Comparison of ENCODE assay signal across 8 cellular contexts in the genomic region with DNA sequence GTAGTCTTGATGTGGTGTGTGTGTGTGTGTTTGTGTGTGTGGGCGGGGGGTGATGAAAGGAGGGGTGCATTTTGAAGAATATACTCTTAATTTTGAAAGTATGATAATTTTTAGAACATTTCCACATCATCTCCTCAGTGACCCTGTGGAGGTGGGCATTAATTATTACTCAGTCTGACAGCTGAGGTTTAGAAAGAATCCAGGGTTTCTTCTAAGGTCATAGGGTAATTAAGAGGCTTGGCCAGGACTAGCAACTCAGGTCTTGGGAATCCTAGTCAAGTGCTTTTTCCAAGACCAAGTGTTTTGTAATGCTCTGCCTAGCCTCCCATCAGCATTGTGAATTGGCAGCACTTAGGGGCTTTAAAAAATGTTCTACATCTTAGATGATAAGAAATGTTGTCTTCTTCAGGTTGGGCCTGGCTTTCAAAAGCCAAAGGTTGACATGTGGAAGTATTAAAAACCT.
DNase-seq lines count a peak whose midpoint lies in the region; ATAC-seq and TF ChIP-seq lines count a peak whose summit lies in the region.

No MANE protein-coding gene starts in this region.

- POLR2A ChIA-PET in OCI-LY7 (lab: Charles Lee) = interaction anchor here (1.2 to 1.5 kb wide), 2 partner anchors 14 to 454 kb away, joined by 4 read pairs; no protein-coding TSS in a partner anchor

- no peak for DNase-seq in CD4-positive, CD25-positive, alpha-beta regulatory T cell
- DNase-seq in OCI-LY7 (ENCODE audit: low spot score) = no peak
- peak; percentile 92 for DNase-seq in epithelial cell of proximal tubule (ENCODE audit: low read depth)
- no peak for DNase-seq in omental fat pad (ENCODE audit: low spot score)
- no peak for DNase-seq in Kasumi-1 (lab: John Stamatoyannopoulos, UW)
- DNase-seq in stimulated activated CD4-positive, alpha-beta T cell treated with anti-CD3 and anti-CD28 coated beads, Interleukin-1b, Interleukin-23, amount 100 ng/mL, for 48 hours = no peak
- no peak for DNase-seq in COR-L47 (lab: John Stamatoyannopoulos, UW)

- TF ChIP-seq CTCF in OCI-LY7 (conservative IDR thresholded peaks at IDR 0.05; ENCODE audit: low read length) = no peak
- TF ChIP-seq CTCF in epithelial cell of proximal tubule (conservative IDR thresholded peaks at IDR 0.05; ENCODE audit: low read depth, low read length) = no peak
- no peak for TF ChIP-seq CTCF in omental fat pad (IDR thresholded peaks at IDR 0.05)

- no TSS peak for BruUV-seq in OCI-LY7 (replicated peaks; lab: Mats Ljungman, UMichigan)

- intact Hi-C loops in OCI-LY7 (cut with micrococcal nuclease; ENCODE audit: unreplicated experiment) = loop anchor here (5.0 kb wide), 1 partner anchor 231 kb away; no protein-coding TSS in a partner anchor

- no peaks in the 10 kb centered on the region for H4K20me1 ChIP-seq in OCI-LY7 (ENCODE audit: insufficient read depth, low read length)

- H3K36me3 ChIP-seq in CD4-positive, CD25-positive, alpha-beta regulatory T cell (ENCODE audit: control insufficient read depth, insufficient read depth, low read length) = no peaks in the 10 kb centered on the region
- H3K36me3 ChIP-seq in OCI-LY7 (ENCODE audit: insufficient read depth, low read length) = no peaks in the 10 kb centered on the region

- peaks cover 25% of the 10 kb centered on the region for H3K4me1 ChIP-seq in CD4-positive, CD25-positive, alpha-beta regulatory T cell (ENCODE audit: control insufficient read depth, insufficient read depth, low read length, poor library complexity, severe bottlenecking)
- H3K4me1 ChIP-seq in OCI-LY7 (ENCODE audit: insufficient read depth, low read length, poor library complexity, severe bottlenecking) = peaks cover 34% of the 10 kb centered on the region

- H3K9me3 ChIP-seq in CD4-positive, CD25-positive, alpha-beta regulatory T cell (ENCODE audit: control insufficient read depth in 2 of 2, low read length in 2 of 2) = no peaks in the 10 kb centered on the region
- no peaks in the 10 kb centered on the region for H3K9me3 ChIP-seq in OCI-LY7 (ENCODE audit: low read length)

- peak overlapping the region; percentile 82 to 99 (median 94) for H3K4me3 Mint-ChIP-seq in CD4-positive, CD25-positive, alpha-beta regulatory T cell

- no peaks in the 10 kb centered on the region for H3K27me3 ChIP-seq in CD4-positive, CD25-positive, alpha-beta regulatory T cell (ENCODE audit: control insufficient read depth, insufficient read depth, low read length)

- H3K9me2 ChIP-seq in OCI-LY7 (ENCODE audit: insufficient read depth, low read length) = no peaks in the 10 kb centered on the region

- H3K4me2 ChIP-seq in OCI-LY7 (ENCODE audit: low read length) = peak overlapping the region; percentile 84

- H3K36me3 Mint-ChIP-seq in CD4-positive, CD25-positive, alpha-beta regulatory T cell = peaks cover 7% of the 10 kb centered on the region

- H3K4me3 ChIP-seq in CD4-positive, CD25-positive, alpha-beta regulatory T cell (ENCODE audit: low read depth, low read length) = no peak overlapping the region
- H3K4me3 ChIP-seq in OCI-LY7 (ENCODE audit: low read depth, low read length, poor library complexity, severe bottlenecking) (peak overlapping the region; percentile 85), epithelial cell of proximal tubule (ENCODE audit: low read depth, low read length) (peak overlapping the region; percentile 95)

- no peak overlapping the region; the same call in 1 of the 2 replicates for H2AFZ ChIP-seq in OCI-LY7 (ENCODE audit: low read length)

- H3K27ac ChIP-seq in CD4-positive, CD25-positive, alpha-beta regulatory T cell (ENCODE audit: insufficient read depth, low read length, poor library complexity, severe bottlenecking) = no peak overlapping the region
- H3K27ac ChIP-seq in OCI-LY7 (ENCODE audit: low read depth, low read length, poor library complexity, severe bottlenecking) = peak overlapping the region; percentile 79

- H3K4me1 Mint-ChIP-seq in CD4-positive, CD25-positive, alpha-beta regulatory T cell = peaks cover 10 to 41% (median 19%) of the 10 kb centered on the region in 4 donors

- no peak for ATAC-seq in CD4-positive, CD25-positive, alpha-beta regulatory T cell (ENCODE audit: low read depth in 2 of 2)
- peak; percentile 68 for ATAC-seq in omental fat pad (ENCODE audit: low FRiP score)
- no peak for ATAC-seq in HG03457 (IDR thresholded peaks at IDR 0.05; ENCODE audit: unreplicated experiment)

- H3K27ac Mint-ChIP-seq in CD4-positive, CD25-positive, alpha-beta regulatory T cell = peak overlapping the region; percentile 57 to 97 (median 88)

- peaks cover 33% of the 10 kb centered on the region for H3K79me2 ChIP-seq in OCI-LY7 (ENCODE audit: insufficient read depth, low read depth, low read length)

- CTCF ChIA-PET in OCI-LY7 (lab: Charles Lee; ENCODE audit: unreplicated experiment) = no interaction called here

- no peaks in the 10 kb centered on the region for H3K9me3 Mint-ChIP-seq in CD4-positive, CD25-positive, alpha-beta regulatory T cell

- peaks cover 5% of the 10 kb centered on the region for H3K27me3 Mint-ChIP-seq in CD4-positive, CD25-positive, alpha-beta regulatory T cell
